ENCODE assay signal across 20 cellular contexts in genomic region chr21:41605178-41605933, GRCh38.
A peak's percentile ranks its signal among the peaks of the same experiment; 100 is the strongest.
DNase-seq lines count a peak whose midpoint lies in the region; ATAC-seq and TF ChIP-seq lines count a peak whose summit lies in the region.
"Had no signal": no experiment of that assay in that cellular context is flagged by ENCODE, and none has a peak within 500 bp of the region (broad histone marks: within the 10 kb centered on the region; RNA-seq: fewer than 3 reads in every experiment).

No MANE protein-coding gene starts in this region.

- H3K27ac ChIP-seq in PC-9 (no peak overlapping the region), left lung (no peak overlapping the region), esophagus squamous epithelium (peak overlapping the region in 2 of 4 donors; percentile 12 to 32)
- H3K27ac ChIP-seq: colonic mucosa, vagina had no signal

- no TSS peak for BruUV-seq in PC-9 (replicated peaks; lab: Mats Ljungman, UMichigan)

- H3K27me3 Mint-ChIP-seq in natural killer cell treated with Interleukin-12 subunit alpha and Interleukin-12 subunit beta and Interleukin-15 and Interleukin-18, amount 100 ng/mL, for 72 hours = peaks cover 2 to 9% of the 10 kb centered on the region in 2 donors
- peaks cover 11 to 26% of the 10 kb centered on the region in 2 donors for H3K27me3 Mint-ChIP-seq in natural killer cell (ENCODE audit: low read depth in 2 of 2)

- POLR2A ChIA-PET in PC-9 (lab: Charles Lee; ENCODE audit: unreplicated experiment) = no interaction called here

- peak; percentile 2 to 17 for ATAC-seq in natural killer cell treated with Interleukin-12 subunit alpha and Interleukin-12 subunit beta and Interleukin-15 and Interleukin-18, amount 100 ng/mL, for 72 hours
- ATAC-seq in natural killer cell (no peak), left lung (peak; percentile 51), HG02588 (IDR thresholded peaks at IDR 0.05; ENCODE audit: unreplicated experiment) (no peak)
- ATAC-seq: activated CD8-positive, alpha-beta memory T cell treated with anti-CD3 and anti-CD28 coated beads, Interleukin-2, amount 10 ng/mL, durations not matched to agents 7 days and 5 days; stimulated activated naive CD8-positive, alpha-beta T cell treated with anti-CD3 and anti-CD28 coated beads, Interleukin-15, Interleukin-2, amounts not matched to agents 100 U/mL and 50 U/mL, for 24 hours had no signal

- no peak overlapping the region for H3K4me3 ChIP-seq in PC-9
- no peak overlapping the region for H3K4me3 ChIP-seq in left lung
- no peak overlapping the region for H3K4me3 ChIP-seq in esophagus squamous epithelium
- H3K4me3 ChIP-seq: colonic mucosa, vagina had no signal

- H3K4me2 ChIP-seq in PC-9 = peak overlapping the region; percentile 39; the same call in 1 of the 2 replicates

- intact Hi-C loops in natural killer cell (cut with micrococcal nuclease) = no loop called here
- intact Hi-C loops in PC-9 (cut with micrococcal nuclease; ENCODE audit: unreplicated experiment) = loop anchor here (10.0 kb wide), 1 partner anchor 101 kb away; the partner anchor contains the start of gene TMPRSS2
- intact Hi-C loops in left lung (cut with DNase I) = no loop called here
- intact Hi-C loops in esophagus squamous epithelium (cut with DNase I) = no loop called here

- H3K4me1 ChIP-seq in PC-9 (replicated peaks; ENCODE audit: insufficient read depth) (peaks cover 19% of the 10 kb centered on the region), left lung (peaks cover 0 to 3% of the 10 kb centered on the region in 2 donors), esophagus squamous epithelium (peaks cover 5 to 36% (median 9%) of the 10 kb centered on the region in 3 donors)
- H3K4me1 ChIP-seq: colonic mucosa had no signal

- H3K36me3 Mint-ChIP-seq in natural killer cell treated with Interleukin-12 subunit alpha and Interleukin-12 subunit beta and Interleukin-15 and Interleukin-18, amount 100 ng/mL, for 72 hours = no peaks in the 10 kb centered on the region
- no peaks in the 10 kb centered on the region for H3K36me3 Mint-ChIP-seq in natural killer cell
- H3K36me3 Mint-ChIP-seq: activated CD8-positive, alpha-beta memory T cell treated with anti-CD3 and anti-CD28 coated beads, Interleukin-2, amount 10 ng/mL, durations not matched to agents 7 days and 5 days; CD8-positive, alpha-beta memory T cell had no signal

- peak; percentile 58 for DNase-seq in natural killer cell treated with Interleukin-12 subunit alpha and Interleukin-12 subunit beta and Interleukin-15 and Interleukin-18, amount 100 ng/mL, for 72 hours (ENCODE audit: low spot score)
- no peak for DNase-seq in natural killer cell
- DNase-seq in PC-9 = peak in 1 of 2 experiments; percentile 76
- DNase-seq in left lung = no peak
- DNase-seq in HT-29 (ENCODE audit: low spot score) = no peak
- no peak for DNase-seq in esophagus squamous epithelium (lab: John Stamatoyannopoulos, UW)
- no peak for DNase-seq in stimulated activated CD4-positive, alpha-beta T cell treated with anti-CD3 and anti-CD28 coated beads, Interleukin-2, amount 100 ng/mL, for 24 hours
- DNase-seq: activated CD8-positive, alpha-beta memory T cell treated with anti-CD3 and anti-CD28 coated beads, Interleukin-2, amount 10 ng/mL, durations not matched to agents 7 days and 5 days; activated gamma-delta T cell; anterior cingulate cortex; CD8-positive, alpha-beta memory T cell; colonic mucosa; glutamatergic neuron; kidney; NCI-H524 treated with DMSO at 0.1 percent for 48 hours; stimulated activated CD4-positive, alpha-beta T cell treated with anti-CD3 and anti-CD28 coated beads, Interleukin-12 subunit alpha, Interleukin-12 subunit beta, amount 100 ng/mL, for 4 hours; stimulated activated naive CD8-positive, alpha-beta T cell treated with anti-CD3 and anti-CD28 coated beads, Interleukin-15, Interleukin-2, amounts not matched to agents 100 U/mL and 50 U/mL, for 24 hours; T-helper 1 cell had no signal

- H3K79me2 ChIP-seq in PC-9 (ENCODE audit: low read depth) = no peaks in the 10 kb centered on the region

- no peaks in the 10 kb centered on the region for H3K36me3 ChIP-seq in PC-9 (ENCODE audit: low read depth)
- no peaks in the 10 kb centered on the region for H3K36me3 ChIP-seq in left lung
- no peaks in the 10 kb centered on the region for H3K36me3 ChIP-seq in esophagus squamous epithelium
- H3K36me3 ChIP-seq: colonic mucosa, vagina had no signal

- H3K27ac Mint-ChIP-seq in natural killer cell treated with Interleukin-12 subunit alpha and Interleukin-12 subunit beta and Interleukin-15 and Interleukin-18, amount 100 ng/mL, for 72 hours = no peak overlapping the region
- H3K27ac Mint-ChIP-seq in natural killer cell = no peak overlapping the region
- H3K27ac Mint-ChIP-seq: activated CD8-positive, alpha-beta memory T cell treated with anti-CD3 and anti-CD28 coated beads, Interleukin-2, amount 10 ng/mL, durations not matched to agents 7 days and 5 days; CD8-positive, alpha-beta memory T cell had no signal

- H3K9me3 Mint-ChIP-seq in natural killer cell treated with Interleukin-12 subunit alpha and Interleukin-12 subunit beta and Interleukin-15 and Interleukin-18, amount 100 ng/mL, for 72 hours = no peaks in the 10 kb centered on the region
- H3K9me3 Mint-ChIP-seq in natural killer cell = no peaks in the 10 kb centered on the region

- no peaks in the 10 kb centered on the region for H3K4me1 Mint-ChIP-seq in natural killer cell treated with Interleukin-12 subunit alpha and Interleukin-12 subunit beta and Interleukin-15 and Interleukin-18, amount 100 ng/mL, for 72 hours (ENCODE audit: low read depth in 2 of 2)
- no peaks in the 10 kb centered on the region for H3K4me1 Mint-ChIP-seq in natural killer cell
- H3K4me1 Mint-ChIP-seq: activated CD8-positive, alpha-beta memory T cell treated with anti-CD3 and anti-CD28 coated beads, Interleukin-2, amount 10 ng/mL, durations not matched to agents 7 days and 5 days; CD8-positive, alpha-beta memory T cell had no signal

- TF ChIP-seq CTCF in natural killer cell (IDR thresholded peaks at IDR 0.05) (no peak), PC-9 (conservative IDR thresholded peaks at IDR 0.05) (no peak), left lung (IDR thresholded peaks at IDR 0.05) (no peak), esophagus squamous epithelium (IDR thresholded peaks at IDR 0.05) (no peak)

- H2AFZ ChIP-seq in PC-9 = no peak overlapping the region

- H4K20me1 ChIP-seq in PC-9 (ENCODE audit: insufficient read depth) = no peaks in the 10 kb centered on the region

- H3K27me3 ChIP-seq in PC-9 (ENCODE audit: insufficient read depth, low read depth) (no peaks in the 10 kb centered on the region), left lung (peaks cover 0 to 15% of the 10 kb centered on the region in 2 donors), esophagus squamous epithelium (peaks cover 0 to 37% (median 0%) of the 10 kb centered on the region in 4 donors)
- H3K27me3 ChIP-seq: colonic mucosa, vagina had no signal

- no peaks in the 10 kb centered on the region for H3K9me2 ChIP-seq in PC-9 (ENCODE audit: insufficient read depth)

- WGBS in esophagus squamous epithelium, 2 donors = 53 to 93% methylated on average over 2 to 18 of the region's 20 CpGs

- 0 out of 2 replicates have a peak, but pooled peaks cover 3% of the 10 kb centered on the region for H3F3A ChIP-seq in PC-9 (ENCODE audit: insufficient read depth, low read depth)

- H3K9me3 ChIP-seq in PC-9 (ENCODE audit: insufficient read depth, low read depth) (no peaks in the 10 kb centered on the region), left lung (no peaks in the 10 kb centered on the region), esophagus squamous epithelium (no peaks in the 10 kb centered on the region)
- H3K9me3 ChIP-seq: colonic mucosa, vagina had no signal

- H3K4me3 Mint-ChIP-seq in natural killer cell treated with Interleukin-12 subunit alpha and Interleukin-12 subunit beta and Interleukin-15 and Interleukin-18, amount 100 ng/mL, for 72 hours = no peak overlapping the region
- H3K4me3 Mint-ChIP-seq in natural killer cell = no peak overlapping the region
- H3K4me3 Mint-ChIP-seq: activated CD8-positive, alpha-beta memory T cell treated with anti-CD3 and anti-CD28 coated beads, Interleukin-2, amount 10 ng/mL, durations not matched to agents 7 days and 5 days; CD8-positive, alpha-beta memory T cell had no signal

- TF ChIP-seq POLR2A in esophagus squamous epithelium (IDR thresholded peaks at IDR 0.05) = no peak

- CTCF ChIA-PET in PC-9 (lab: Charles Lee) = no interaction called here

Comparison
In these comparisons a context has a peak if more than half of its experiments do, and no peak if none do; other contexts are left out.
1. ATAC-seq: peak in natural killer cell treated with Interleukin-12 subunit alpha and Interleukin-12 subunit beta and Interleukin-15 and Interleukin-18, amount 100 ng/mL, for 72 hours (2 of 2) and left lung (single experiment); none in natural killer cell (0 of 3) and HG02588 (single experiment).